16 cellular contexts compared by ENCODE assay signal in the genomic region with DNA sequence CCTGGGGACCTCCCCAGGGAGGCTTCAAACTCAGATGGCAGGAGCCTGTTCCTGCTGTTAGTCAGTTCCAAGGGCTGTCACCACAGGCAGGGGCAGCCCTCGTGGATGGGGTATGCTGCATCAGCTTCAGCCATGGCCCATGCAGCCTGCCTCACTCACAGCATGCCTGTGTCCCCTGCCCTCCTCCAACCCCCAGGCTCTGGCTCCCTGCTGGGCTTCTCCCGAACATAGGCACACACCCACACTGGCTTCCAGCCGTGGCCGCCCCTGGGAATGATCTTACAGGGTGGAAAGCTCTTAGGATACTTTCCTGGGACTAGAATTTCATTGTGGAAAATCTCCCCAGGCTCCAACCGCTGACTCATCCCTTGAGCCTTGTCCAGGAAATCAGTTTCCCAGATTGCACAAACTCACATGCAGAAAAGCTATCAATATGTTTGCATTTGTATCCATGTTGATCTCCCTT.
DNase-seq lines count a peak whose midpoint lies in the region; ATAC-seq and TF ChIP-seq lines count a peak whose summit lies in the region.
"Had no signal": no experiment of that assay in that cellular context is flagged by ENCODE, and none has a peak within 500 bp of the region (broad histone marks: within the 10 kb centered on the region; RNA-seq: fewer than 3 reads in every experiment).

No MANE protein-coding gene starts in this region.

- TF ChIP-seq CTCF in HFFc6 (IDR thresholded peaks at IDR 0.05) (no peak), testis (IDR thresholded peaks at IDR 0.05) (no peak)

- no peak overlapping the region for H3K4me2 ChIP-seq in mesendoderm (ENCODE audit: low read length)

- no peaks in the 10 kb centered on the region for H3K36me3 ChIP-seq in testis (ENCODE audit: low read depth, missing control alignments)
- no peaks in the 10 kb centered on the region for H3K36me3 ChIP-seq in mesendoderm (ENCODE audit: control insufficient read depth, insufficient read depth, low read length)
- H3K36me3 ChIP-seq: right lobe of liver had no signal

- DNase-seq in COLO829 (ENCODE audit: low spot score) (peak; percentile 72), HFFc6 (peak; percentile 39), astrocyte of the hippocampus (ENCODE audit: low read depth, low spot score) (peak; percentile 33), islet precursor cell (peak; percentile 85), testis (no peak), NOMO-1 treated with dmso at 0.1 percent for 144 hours (lab: John Stamatoyannopoulos, UW; ENCODE audit: unreplicated experiment) (no peak), mesendoderm (no peak)
- DNase-seq: activated B cell treated with CpG ODN at 0.5 μM for 24 hours; CD4-positive, alpha-beta T cell; left cardiac atrium; NCI-H774; right lobe of liver had no signal

- WGBS in testis, 2 donors, result 72 to 73% methylated on average over 4 to 5 of the region's 5 CpGs
- WGBS in mesendoderm (ENCODE audit: extremely low coverage, insufficient coverage, low lambda C conversion rate), result no CpG with 5 or more reads among the region's 5 CpGs

- H3K4me3 Mint-ChIP-seq in HFFc6, result no peak overlapping the region
- H3K4me3 Mint-ChIP-seq: activated B cell treated with CpG ODN at 0.5 μM for 24 hours; CD4-positive, alpha-beta T cell; nephron had no signal

- no peak for ATAC-seq in HG02981 (IDR thresholded peaks at IDR 0.05; ENCODE audit: unreplicated experiment)
- ATAC-seq: right lobe of liver had no signal

- no peak overlapping the region for H2BK5ac ChIP-seq in mesendoderm (ENCODE audit: low read length)

- no peak overlapping the region for H3K9ac ChIP-seq in mesendoderm (ENCODE audit: low read length)

- no peaks in the 10 kb centered on the region for H3K9me3 ChIP-seq in testis
- H3K9me3 ChIP-seq: right lobe of liver had no signal

- H3K56ac ChIP-seq in mesendoderm (ENCODE audit: low read length), result no peak overlapping the region

- no peak overlapping the region for H2BK120ac ChIP-seq in mesendoderm (ENCODE audit: low read depth, low read length)

- intact Hi-C loops in testis (cut with DNase I; ENCODE audit: low total_unique reads), result no loop called here

- no peak overlapping the region for H4K5ac ChIP-seq in mesendoderm (ENCODE audit: low read length)

- no peak for TF ChIP-seq POLR2A in testis (IDR thresholded peaks at IDR 0.05)

- H3K27me3 ChIP-seq in testis (no peaks in the 10 kb centered on the region), mesendoderm (ENCODE audit: insufficient read depth, low read length, poor library complexity) (no peaks in the 10 kb centered on the region)
- H3K27me3 ChIP-seq: right lobe of liver had no signal

- H3K23ac ChIP-seq in mesendoderm (ENCODE audit: low read length), result no peak overlapping the region

- H3K4me1 ChIP-seq in testis (no peaks in the 10 kb centered on the region), mesendoderm (ENCODE audit: control insufficient read depth, low read depth, low read length) (no peaks in the 10 kb centered on the region)
- H3K4me1 ChIP-seq: right lobe of liver had no signal

- H3K9me3 Mint-ChIP-seq in HFFc6, result no peaks in the 10 kb centered on the region
- H3K9me3 Mint-ChIP-seq: activated B cell treated with CpG ODN at 0.5 μM for 24 hours; CD4-positive, alpha-beta T cell; nephron had no signal

- H3K27ac ChIP-seq in testis, result no peak overlapping the region
- H3K27ac ChIP-seq in mesendoderm (ENCODE audit: low read depth, low read length), result no peak overlapping the region
- H3K27ac ChIP-seq: coronary artery, HL-60, right lobe of liver had no signal

- H3K4me3 ChIP-seq in testis (no peak overlapping the region), mesendoderm (ENCODE audit: low read length) (no peak overlapping the region)
- H3K4me3 ChIP-seq: coronary artery, right lobe of liver had no signal

- no peaks in the 10 kb centered on the region for H3K79me1 ChIP-seq in mesendoderm (ENCODE audit: low read length)

- H4K8ac ChIP-seq in mesendoderm (ENCODE audit: low read depth, low read length), result no peak overlapping the region

- no peaks in the 10 kb centered on the region for H3K36me3 Mint-ChIP-seq in HFFc6 (ENCODE audit: low read depth)

- H3K18ac ChIP-seq in mesendoderm (ENCODE audit: low read length), result no peak overlapping the region

- no peak overlapping the region for H2BK15ac ChIP-seq in mesendoderm (replicated peaks; ENCODE audit: low read depth)

- peak overlapping the region; percentile 69; the same call in 1 of the 2 replicates for H3K27ac Mint-ChIP-seq in HFFc6
- H3K27ac Mint-ChIP-seq: activated B cell treated with CpG ODN at 0.5 μM for 24 hours; CD4-positive, alpha-beta T cell; nephron had no signal

- peaks cover 3% of the 10 kb centered on the region; the same call in 1 of the 2 replicates for H3K27me3 Mint-ChIP-seq in HFFc6 (ENCODE audit: insufficient read depth)
- H3K27me3 Mint-ChIP-seq: activated B cell treated with CpG ODN at 0.5 μM for 24 hours had no signal

- H3K79me2 ChIP-seq in mesendoderm (ENCODE audit: control insufficient read depth, insufficient read depth, low read length), result no peaks in the 10 kb centered on the region

- no peak overlapping the region for H3K4ac ChIP-seq in mesendoderm (ENCODE audit: low read depth, low read length)

- H2AK5ac ChIP-seq in mesendoderm (ENCODE audit: low read length), result no peak overlapping the region

- peaks cover 34% of the 10 kb centered on the region for H3K4me1 Mint-ChIP-seq in HFFc6 (ENCODE audit: low read depth)
- H3K4me1 Mint-ChIP-seq: activated B cell treated with CpG ODN at 0.5 μM for 24 hours, nephron had no signal

Comparison
In these comparisons a context has a peak if more than half of its experiments do, and no peak if none do; other contexts are left out.
1. DNase-seq: peak in COLO829 (single experiment), HFFc6 (single experiment), astrocyte of the hippocampus (single experiment) and islet precursor cell (single experiment); none in testis (single experiment), NOMO-1 treated with dmso at 0.1 percent for 144 hours (single experiment) and mesendoderm (single experiment).